14 cellular contexts compared by ENCODE assay signal in genomic region chr4:168835880-168836454, GRCh38.
DNase-seq lines count a peak whose midpoint lies in the region; ATAC-seq and TF ChIP-seq lines count a peak whose summit lies in the region.
"Had no signal": no experiment of that assay in that cellular context is flagged by ENCODE, and none has a peak within 500 bp of the region (broad histone marks: within the 10 kb centered on the region; RNA-seq: fewer than 3 reads in every experiment).

No MANE protein-coding gene starts in this region.

- TF ChIP-seq POLR2A in suprapubic skin (IDR thresholded peaks at IDR 0.05): no peak

- TF ChIP-seq CTCF in lung (IDR thresholded peaks at IDR 0.05; ENCODE audit: control extremely low read depth, extremely low read depth): no peak
- no peak for TF ChIP-seq CTCF in suprapubic skin (IDR thresholded peaks at IDR 0.05)

- H3K27me3 ChIP-seq in lung (ENCODE audit: control insufficient read depth, insufficient read depth) (no peaks in the 10 kb centered on the region), suprapubic skin (no peaks in the 10 kb centered on the region), SJCRH30 (no peaks in the 10 kb centered on the region)
- H3K27me3 ChIP-seq: right lobe of liver had no signal

- 89 to 92% methylated on average over 9 of the region's 9 CpGs for WGBS in lung, 2 donors
- 60% methylated on average over 9 of the region's 9 CpGs for WGBS in suprapubic skin

- DNase-seq in NCI-H2029 treated with DMSO at 0.1 percent for 48 hours (lab: John Stamatoyannopoulos, UW) (peak; percentile 79), caudate nucleus (lab: John Stamatoyannopoulos, UW) (no peak), lung (ENCODE audit: low spot score) (no peak), suprapubic skin (ENCODE audit: low spot score in 2 of 2) (no peak), SJCRH30 (no peak), midbrain (lab: John Stamatoyannopoulos, UW) (no peak)
- DNase-seq: activated CD4-positive, alpha-beta T cell treated with anti-CD3 and anti-CD28 coated beads, Interleukin-2, amount 10 ng/mL, durations not matched to agents 7 days and 5 days; HFFc6; NCI-H2081; NCI-H748 treated with DMSO at 0.1 percent for 48 hours; right lobe of liver; stimulated activated CD4-positive, alpha-beta T cell treated with anti-CD3 and anti-CD28 coated beads, Interleukin-2, amount 100 ng/mL, for 48 hours had no signal

- ATAC-seq in lung (ENCODE audit: insufficient read depth, low FRiP score) (no peak), GM18907 (IDR thresholded peaks at IDR 0.05; ENCODE audit: unreplicated experiment) (no peak)
- ATAC-seq: right lobe of liver had no signal

- H3K27ac ChIP-seq in caudate nucleus (ENCODE audit: low read depth, low read length): peak overlapping the region; percentile 31
- H3K27ac ChIP-seq in lung (ENCODE audit: low read depth in 1 of 2, low read length in 1 of 2): peak overlapping the region; percentile 1 to 81
- peak overlapping the region; percentile 59 for H3K27ac ChIP-seq in suprapubic skin
- no peak overlapping the region for H3K27ac ChIP-seq in SJCRH30
- H3K27ac ChIP-seq: BLaER1, right lobe of liver had no signal

- H3K4me3 ChIP-seq in lung: no peak overlapping the region
- no peak overlapping the region for H3K4me3 ChIP-seq in suprapubic skin
- no peak overlapping the region for H3K4me3 ChIP-seq in SJCRH30
- H3K4me3 ChIP-seq: BLaER1, right lobe of liver had no signal

- H3K36me3 ChIP-seq in lung (ENCODE audit: control insufficient read depth in 2 of 2, insufficient read depth in 2 of 2, low read length in 2 of 2): no peaks in the 10 kb centered on the region
- no peaks in the 10 kb centered on the region for H3K36me3 ChIP-seq in suprapubic skin
- peaks cover 19% of the 10 kb centered on the region for H3K36me3 ChIP-seq in SJCRH30
- H3K36me3 ChIP-seq: BLaER1, right lobe of liver had no signal

- H3K9me3 ChIP-seq in lung (ENCODE audit: control insufficient read depth in 2 of 2, insufficient read depth in 1 of 2, low read length in 1 of 2) (no peaks in the 10 kb centered on the region), suprapubic skin (no peaks in the 10 kb centered on the region), SJCRH30 (replicated peaks) (no peaks in the 10 kb centered on the region)
- H3K9me3 ChIP-seq: BLaER1, right lobe of liver had no signal

- TF ChIP-seq EP300 in suprapubic skin (IDR thresholded peaks at IDR 0.05): no peak

- H3K4me1 ChIP-seq in lung (ENCODE audit: control insufficient read depth in 2 of 2, insufficient read depth in 2 of 2, low read length in 2 of 2) (peaks cover 7 to 13% of the 10 kb centered on the region in 2 donors), suprapubic skin (peaks cover 74% of the 10 kb centered on the region), SJCRH30 (peaks cover under 1% of the 10 kb centered on the region; the same call in 1 of the 2 replicates)
